Comparison of ENCODE assay signal across 32 cellular contexts in the genomic region with DNA sequence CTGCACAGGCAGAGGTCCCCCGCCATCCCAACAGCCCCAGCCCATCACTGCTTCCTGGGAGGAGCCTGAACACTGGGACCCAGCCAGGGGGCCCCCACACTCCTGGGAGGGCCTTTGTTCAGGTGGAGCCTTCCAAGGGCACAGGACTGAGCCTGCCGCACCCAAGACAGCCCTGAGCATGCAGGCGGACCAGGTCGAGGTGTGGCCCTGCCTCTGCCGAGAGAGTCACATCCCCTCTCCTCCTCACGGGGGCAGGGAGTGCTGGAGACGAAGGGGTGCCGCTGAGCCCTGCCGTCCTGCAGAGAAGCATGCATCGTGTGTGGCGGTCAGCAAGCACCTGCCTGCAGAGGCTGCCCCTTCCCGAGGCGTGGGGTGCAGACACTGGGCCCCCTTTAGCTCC. TPM values are rescaled to one million over a fixed set of nuclear protein-coding genes. Genes with fewer than 3 reads are reported as not detected.
DNase-seq lines count a peak whose midpoint lies in the region; ATAC-seq, FAIRE-seq and TF ChIP-seq lines count a peak whose summit lies in the region.
"Had no signal": no experiment of that assay in that cellular context is flagged by ENCODE, and none has a peak within 500 bp of the region (broad histone marks: within the 10 kb centered on the region; RNA-seq: fewer than 3 reads in every experiment).

No MANE protein-coding gene starts in this region.

- WGBS in right cardiac atrium: 39% methylated on average over 13 of the region's 13 CpGs

- H3K4me1 Mint-ChIP-seq in activated CD4-positive, alpha-beta memory T cell treated with anti-CD3 and anti-CD28 coated beads, Interleukin-2, amount 10 ng/mL, durations not matched to agents 7 days and 5 days: no peaks in the 10 kb centered on the region
- H3K4me1 Mint-ChIP-seq: T-helper 17 cell had no signal

- intact Hi-C loops in right cardiac atrium (cut with DNase I) (no loop called here), left ventricle myocardium inferior (cut with micrococcal nuclease) (no loop called here), colonic mucosa (cut with DNase I) (no loop called here), left lung (cut with DNase I) (no loop called here)

- no peak overlapping the region for H3K4me3 Mint-ChIP-seq in activated CD4-positive, alpha-beta memory T cell treated with anti-CD3 and anti-CD28 coated beads, Interleukin-2, amount 10 ng/mL, durations not matched to agents 7 days and 5 days
- H3K4me3 Mint-ChIP-seq: activated CD8-positive, alpha-beta T cell treated with anti-CD3 and anti-CD28 coated beads, Interleukin-2, amount 10 ng/mL, durations not matched to agents 7 days and 5 days; activated naive CD8-positive, alpha-beta T cell treated with anti-CD3 and anti-CD28 coated beads for 36 hours; IgD-negative memory B cell; nephron progenitor cell; T-helper 17 cell had no signal

- ATAC-seq in right cardiac atrium: peak in 1 of 2 donors; percentile 44
- ATAC-seq in left lung: peak; percentile 21
- no peak for ATAC-seq in HG03135 (IDR thresholded peaks at IDR 0.05; ENCODE audit: unreplicated experiment)
- ATAC-seq: activated CD8-positive, alpha-beta T cell treated with anti-CD3 and anti-CD28 coated beads, Interleukin-2, amount 10 ng/mL, durations not matched to agents 7 days and 5 days; gastroesophageal sphincter; pancreas; SK-N-SH treated with all-trans-retinoic acid at 6 μM for 48 hours; T-helper 17 cell had no signal

- H3K27me3 Mint-ChIP-seq in activated CD4-positive, alpha-beta memory T cell treated with anti-CD3 and anti-CD28 coated beads, Interleukin-2, amount 10 ng/mL, durations not matched to agents 7 days and 5 days: peaks cover 10% of the 10 kb centered on the region

- no peaks in the 10 kb centered on the region for H3K9me3 ChIP-seq in right cardiac atrium (ENCODE audit: control insufficient read depth, low read length)
- H3K9me3 ChIP-seq in left ventricle myocardium inferior (replicated peaks): peaks cover 16% of the 10 kb centered on the region
- no peaks in the 10 kb centered on the region for H3K9me3 ChIP-seq in colonic mucosa
- H3K9me3 ChIP-seq in left lung: peaks cover 0 to 4% of the 10 kb centered on the region in 2 donors
- H3K9me3 ChIP-seq: ascending aorta, pancreas had no signal

- H3K27ac ChIP-seq in right cardiac atrium (ENCODE audit: low read length) (no peak overlapping the region), left ventricle myocardium inferior (replicated peaks) (no peak overlapping the region), colonic mucosa (peak overlapping the region; percentile 18), left lung (no peak overlapping the region)
- H3K27ac ChIP-seq: ascending aorta, cardiac muscle cell, gastroesophageal sphincter, pancreas had no signal

- DNase-seq in right cardiac atrium: peak in 2 of 3 donors; percentile 27 to 45
- DNase-seq in left ventricle myocardium inferior: no peak
- DNase-seq in colonic mucosa: peak; percentile 84
- peak in 1 of 2 donors; percentile 65 for DNase-seq in left lung
- no peak for DNase-seq in urothelium cell line (ENCODE audit: low spot score)
- no peak for DNase-seq in activated CD4-positive, alpha-beta memory T cell treated with anti-CD3 and anti-CD28 coated beads, Interleukin-2, amount 10 ng/mL, durations not matched to agents 7 days and 5 days
- DNase-seq in NCI-H1436 treated with DMSO at 0.1 percent for 48 hours (lab: John Stamatoyannopoulos, UW): no peak
- DNase-seq: activated CD4-positive, CD25-positive, alpha-beta regulatory T cell treated with anti-CD3 and anti-CD28 coated beads, Interleukin-2, amount 50 U/mL, for 72 hours; activated CD8-positive, alpha-beta T cell treated with anti-CD3 and anti-CD28 coated beads, Interleukin-2, amount 10 ng/mL, durations not matched to agents 7 days and 5 days; activated effector memory CD4-positive, alpha-beta T cell treated with anti-CD3 and anti-CD28 coated beads, Interleukin-2, amount 50 U/mL, for 16 hours; activated naive CD8-positive, alpha-beta T cell treated with anti-CD3 and anti-CD28 coated beads for 36 hours; DMS53; GDM1; NCI-H1105; NCI-H1930; NCI-H226; NCI-H748 treated with DMSO at 0.1 percent for 48 hours; nephron progenitor cell; stimulated activated CD4-positive, alpha-beta T cell treated with anti-CD3 and anti-CD28 coated beads, Interleukin-2, amount 100 ng/mL, for 24 hours; T-helper 17 cell had no signal

- H3K4me3 ChIP-seq in right cardiac atrium (ENCODE audit: low read length) (no peak overlapping the region), left ventricle myocardium inferior (no peak overlapping the region), colonic mucosa (peak overlapping the region; percentile 16), left lung (no peak overlapping the region)
- H3K4me3 ChIP-seq: ascending aorta, cardiac muscle cell, gastroesophageal sphincter, lung, pancreas, tibial nerve had no signal

- no peak overlapping the region for H3K27ac Mint-ChIP-seq in activated CD4-positive, alpha-beta memory T cell treated with anti-CD3 and anti-CD28 coated beads, Interleukin-2, amount 10 ng/mL, durations not matched to agents 7 days and 5 days
- H3K27ac Mint-ChIP-seq: activated CD8-positive, alpha-beta T cell treated with anti-CD3 and anti-CD28 coated beads, Interleukin-2, amount 10 ng/mL, durations not matched to agents 7 days and 5 days; activated naive CD8-positive, alpha-beta T cell treated with anti-CD3 and anti-CD28 coated beads for 36 hours; IgD-negative memory B cell; nephron progenitor cell; T-helper 17 cell had no signal

- POLR2A ChIA-PET in activated CD4-positive, alpha-beta memory T cell treated with anti-CD3 and anti-CD28 coated beads, Interleukin-2, amount 10 ng/mL, durations not matched to agents 7 days and 5 days (lab: Charles Lee): no interaction called here

- peak overlapping the region; percentile 38 to 53 for H3K9ac ChIP-seq in colonic mucosa (ENCODE audit: low read depth in 2 of 2, low read length in 2 of 2)

- peaks cover 7% of the 10 kb centered on the region for H3K9me3 Mint-ChIP-seq in activated CD4-positive, alpha-beta memory T cell treated with anti-CD3 and anti-CD28 coated beads, Interleukin-2, amount 10 ng/mL, durations not matched to agents 7 days and 5 days

- H3K36me3 Mint-ChIP-seq in activated CD4-positive, alpha-beta memory T cell treated with anti-CD3 and anti-CD28 coated beads, Interleukin-2, amount 10 ng/mL, durations not matched to agents 7 days and 5 days (ENCODE audit: low read depth): no peaks in the 10 kb centered on the region
- H3K36me3 Mint-ChIP-seq: activated naive CD8-positive, alpha-beta T cell treated with anti-CD3 and anti-CD28 coated beads for 36 hours had no signal

- H3K27me3 ChIP-seq in right cardiac atrium (ENCODE audit: control insufficient read depth, insufficient read depth): no peaks in the 10 kb centered on the region
- peaks cover 6% of the 10 kb centered on the region for H3K27me3 ChIP-seq in left ventricle myocardium inferior (ENCODE audit: low read depth)
- H3K27me3 ChIP-seq in colonic mucosa: no peaks in the 10 kb centered on the region
- peaks cover 0 to 18% of the 10 kb centered on the region in 2 donors for H3K27me3 ChIP-seq in left lung
- H3K27me3 ChIP-seq: ascending aorta, pancreas had no signal

- CTCF ChIA-PET in activated CD4-positive, alpha-beta memory T cell treated with anti-CD3 and anti-CD28 coated beads, Interleukin-2, amount 10 ng/mL, durations not matched to agents 7 days and 5 days (lab: Charles Lee): no interaction called here

- H3K4me1 ChIP-seq in right cardiac atrium (ENCODE audit: control insufficient read depth, insufficient read depth, low read length) (no peaks in the 10 kb centered on the region), left ventricle myocardium inferior (no peaks in the 10 kb centered on the region), colonic mucosa (no peaks in the 10 kb centered on the region), left lung (no peaks in the 10 kb centered on the region)
- H3K4me1 ChIP-seq: gastroesophageal sphincter, pancreas, tibial nerve had no signal

- no peak for TF ChIP-seq CTCF in left ventricle myocardium inferior (IDR thresholded peaks at IDR 0.05; ENCODE audit: borderline replicate concordance)
- TF ChIP-seq CTCF in colonic mucosa (IDR thresholded peaks at IDR 0.05): no peak
- TF ChIP-seq CTCF in left lung (IDR thresholded peaks at IDR 0.05): no peak

- H3K36me3 ChIP-seq in left ventricle myocardium inferior: no peaks in the 10 kb centered on the region
- H3K36me3 ChIP-seq in colonic mucosa: no peaks in the 10 kb centered on the region
- no peaks in the 10 kb centered on the region for H3K36me3 ChIP-seq in left lung
- H3K36me3 ChIP-seq: ascending aorta, cardiac muscle cell, gastroesophageal sphincter, pancreas, tibial nerve had no signal

- peak; percentile 89 for FAIRE-seq in urothelium cell line (lab: Jason Lieb, UNC)
- FAIRE-seq: endometrium, islet of Langerhans, pancreas had no signal

RNA-seq across cellular contexts. Expression of a gene that starts 7.3 kb away (rescaled TPM):
- total RNA-seq in right cardiac atrium (10 to 100 TPM; 43.6 to 69.3 (median 55.9) TPM), left ventricle myocardium inferior (76.5 TPM), colonic mucosa (10 to 100 TPM; 30.7 to 42.4 TPM), left lung (10 to 100 TPM; 36.8 to 49.7 TPM)
- 73.8 TPM for polyA plus RNA-seq in right cardiac atrium
- 10 to 100 TPM; 34.1 to 37.6 TPM for total RNA-seq in activated CD4-positive, alpha-beta memory T cell treated with anti-CD3 and anti-CD28 coated beads, Interleukin-2, amount 10 ng/mL, durations not matched to agents 7 days and 5 days

RNA-seq across cellular contexts. Expression of a gene that starts 19.0 kb away (rescaled TPM):
- total RNA-seq in right cardiac atrium (10 to 100 TPM; 30.6 to 48.3 (median 46.3) TPM), left ventricle myocardium inferior (29.9 TPM), colonic mucosa (100 to 1,000 TPM in 1 of 2 donors, 10 to 100 TPM in 1; 61.0 to 141 TPM), left lung (10 to 100 TPM; 70.1 to 80.9 TPM)
- polyA plus RNA-seq in right cardiac atrium: 39.0 TPM
- 10 to 100 TPM; 79.2 to 87.5 TPM for total RNA-seq in activated CD4-positive, alpha-beta memory T cell treated with anti-CD3 and anti-CD28 coated beads, Interleukin-2, amount 10 ng/mL, durations not matched to agents 7 days and 5 days

RNA-seq across cellular contexts. Expression of a gene that starts 32.8 kb away (rescaled TPM):
- total RNA-seq in right cardiac atrium: under 1 TPM in 3 of 4 donors, not detected in 1; 0.26 to 0.62 (median 0.49) TPM
- polyA plus RNA-seq in right cardiac atrium: 0.38 TPM
- total RNA-seq in left ventricle myocardium inferior: 0.36 TPM
- 10 to 100 TPM; 35.8 to 54.3 TPM for total RNA-seq in colonic mucosa
- 1 to 10 TPM; 7.9 to 9.7 TPM for total RNA-seq in left lung
- total RNA-seq in activated CD4-positive, alpha-beta memory T cell treated with anti-CD3 and anti-CD28 coated beads, Interleukin-2, amount 10 ng/mL, durations not matched to agents 7 days and 5 days: not detected
- total RNA-seq: A673; activated CD8-positive, alpha-beta T cell treated with anti-CD3 and anti-CD28 coated beads, Interleukin-2, amount 10 ng/mL, durations not matched to agents 7 days and 5 days; ascending aorta; T-helper 17 cell had no signal

RNA-seq across cellular contexts. Expression of a gene that starts 46.6 kb away (rescaled TPM):
- total RNA-seq in right cardiac atrium (10 to 100 TPM; 11.6 to 16.2 (median 13.9) TPM), left ventricle myocardium inferior (11.2 TPM), colonic mucosa (10 to 100 TPM; 28.7 to 45.8 TPM), left lung (10 to 100 TPM; 22.4 to 25.3 TPM)
- polyA plus RNA-seq in right cardiac atrium: 27.6 TPM
- 10 to 100 TPM; 32.7 to 34.9 TPM for total RNA-seq in activated CD4-positive, alpha-beta memory T cell treated with anti-CD3 and anti-CD28 coated beads, Interleukin-2, amount 10 ng/mL, durations not matched to agents 7 days and 5 days

Comparison
In these comparisons a context has a peak if more than half of its experiments do, and no peak if none do; other contexts are left out.
1. DNase-seq: peak in right cardiac atrium (2 of 3) and colonic mucosa (single experiment); none in left ventricle myocardium inferior (single experiment), urothelium cell line (single experiment), activated CD4-positive, alpha-beta memory T cell treated with anti-CD3 and anti-CD28 coated beads, Interleukin-2, amount 10 ng/mL, durations not matched to agents 7 days and 5 days (single experiment) and NCI-H1436 treated with DMSO at 0.1 percent for 48 hours (single experiment).